Comparison of ENCODE assay signal across 8 cellular contexts in genomic region chr7:17304926-17305325, GRCh38. TPM values are rescaled to one million over a fixed set of nuclear protein-coding genes. Genes with fewer than 3 reads are reported as not detected.
DNase-seq lines count a peak whose midpoint lies in the region; ATAC-seq and TF ChIP-seq lines count a peak whose summit lies in the region.

No MANE protein-coding gene starts in this region.

- H3K27me3 Mint-ChIP-seq in activated CD4-positive, alpha-beta memory T cell treated with anti-CD3 and anti-CD28 coated beads, Interleukin-2, amount 10 ng/mL, durations not matched to agents 7 days and 5 days, result no peaks in the 10 kb centered on the region

- CTCF ChIA-PET in activated CD4-positive, alpha-beta memory T cell treated with anti-CD3 and anti-CD28 coated beads, Interleukin-2, amount 10 ng/mL, durations not matched to agents 7 days and 5 days (lab: Charles Lee), result interaction anchor here (1.7 to 2.1 kb wide), 2 partner anchors 296 to 322 kb away, joined by 5 to 7 read pairs; no protein-coding TSS in a partner anchor

- TF ChIP-seq POLR2A in upper lobe of left lung (IDR thresholded peaks at IDR 0.05), result no peak

- TF ChIP-seq EP300 in upper lobe of left lung (IDR thresholded peaks at IDR 0.05), result peak in 1 of 4 donors; percentile 30

- POLR2A ChIA-PET in activated CD4-positive, alpha-beta memory T cell treated with anti-CD3 and anti-CD28 coated beads, Interleukin-2, amount 10 ng/mL, durations not matched to agents 7 days and 5 days (lab: Charles Lee), result interaction anchor here (0.5 to 2.0 kb wide), 4 partner anchors 44 to 322 kb away, joined by 3 to 7 read pairs (median 4); no protein-coding TSS in a partner anchor

- peaks cover 34% of the 10 kb centered on the region for H3K4me1 Mint-ChIP-seq in activated CD4-positive, alpha-beta memory T cell treated with anti-CD3 and anti-CD28 coated beads, Interleukin-2, amount 10 ng/mL, durations not matched to agents 7 days and 5 days

- H3K4me1 ChIP-seq in upper lobe of left lung, result peaks cover 53 to 73% (median 57%) of the 10 kb centered on the region in 4 donors

- no peaks in the 10 kb centered on the region for H3K9me3 ChIP-seq in upper lobe of left lung

- peak overlapping the region; percentile 48 for H3K4me3 Mint-ChIP-seq in activated CD4-positive, alpha-beta memory T cell treated with anti-CD3 and anti-CD28 coated beads, Interleukin-2, amount 10 ng/mL, durations not matched to agents 7 days and 5 days

- peak overlapping the region; percentile 57 to 99 (median 84) for H3K27ac ChIP-seq in upper lobe of left lung

- H3K27ac Mint-ChIP-seq in activated CD4-positive, alpha-beta memory T cell treated with anti-CD3 and anti-CD28 coated beads, Interleukin-2, amount 10 ng/mL, durations not matched to agents 7 days and 5 days, result peak overlapping the region; percentile 22

- ATAC-seq in HG03060 (IDR thresholded peaks at IDR 0.05; ENCODE audit: low read depth, unreplicated experiment) (peak; percentile 37), upper lobe of left lung (ENCODE audit: low FRiP score in 2 of 2) (peak; percentile 36 to 38), HG02840 (IDR thresholded peaks at IDR 0.05; ENCODE audit: low FRiP score, unreplicated experiment) (no peak)

- no peak for TF ChIP-seq CTCF in upper lobe of left lung (IDR thresholded peaks at IDR 0.05)

- no peaks in the 10 kb centered on the region for H3K27me3 ChIP-seq in upper lobe of left lung

- DNase-seq in COLO829 (ENCODE audit: low spot score) (peak; percentile 42), glomerular visceral epithelial cell (ENCODE audit: extremely low spot score) (peak; percentile 85), upper lobe of left lung (no peak), NOMO-1 treated with dmso at 0.1 percent for 144 hours (lab: John Stamatoyannopoulos, UW; ENCODE audit: unreplicated experiment) (no peak), cortex of kidney (lab: John Stamatoyannopoulos, UW) (no peak)
- DNase-seq in activated CD4-positive, alpha-beta memory T cell treated with anti-CD3 and anti-CD28 coated beads, Interleukin-2, amount 10 ng/mL, durations not matched to agents 7 days and 5 days, result no peak

- peak overlapping the region in 3 of 4 donors; percentile 9 to 64 (median 11) for H3K4me3 ChIP-seq in upper lobe of left lung

- no peaks in the 10 kb centered on the region for H3K9me3 Mint-ChIP-seq in activated CD4-positive, alpha-beta memory T cell treated with anti-CD3 and anti-CD28 coated beads, Interleukin-2, amount 10 ng/mL, durations not matched to agents 7 days and 5 days

- no peaks in the 10 kb centered on the region for H3K36me3 ChIP-seq in upper lobe of left lung

- H3K36me3 Mint-ChIP-seq in activated CD4-positive, alpha-beta memory T cell treated with anti-CD3 and anti-CD28 coated beads, Interleukin-2, amount 10 ng/mL, durations not matched to agents 7 days and 5 days (ENCODE audit: low read depth), result peaks cover 7% of the 10 kb centered on the region

RNA-seq across cellular contexts. Expression of gene AHR, which starts 6.5 kb away (rescaled TPM):
- total RNA-seq in activated CD4-positive, alpha-beta memory T cell treated with anti-CD3 and anti-CD28 coated beads, Interleukin-2, amount 10 ng/mL, durations not matched to agents 7 days and 5 days, result 10 to 100 TPM; 37.7 to 38.0 TPM
- total RNA-seq in upper lobe of left lung, result 100 to 1,000 TPM in 3 of 6 donors, 10 to 100 TPM in 3; 68.8 to 236 (median 95.6) TPM

Comparison
In these comparisons a context has a peak if more than half of its experiments do, and no peak if none do; other contexts are left out.
1. DNase-seq: peak in COLO829 (single experiment) and glomerular visceral epithelial cell (single experiment); none in activated CD4-positive, alpha-beta memory T cell treated with anti-CD3 and anti-CD28 coated beads, Interleukin-2, amount 10 ng/mL, durations not matched to agents 7 days and 5 days (single experiment), upper lobe of left lung (0 of 2), NOMO-1 treated with dmso at 0.1 percent for 144 hours (single experiment) and cortex of kidney (single experiment).